8 cellular contexts compared by ENCODE assay signal in the genomic region with DNA sequence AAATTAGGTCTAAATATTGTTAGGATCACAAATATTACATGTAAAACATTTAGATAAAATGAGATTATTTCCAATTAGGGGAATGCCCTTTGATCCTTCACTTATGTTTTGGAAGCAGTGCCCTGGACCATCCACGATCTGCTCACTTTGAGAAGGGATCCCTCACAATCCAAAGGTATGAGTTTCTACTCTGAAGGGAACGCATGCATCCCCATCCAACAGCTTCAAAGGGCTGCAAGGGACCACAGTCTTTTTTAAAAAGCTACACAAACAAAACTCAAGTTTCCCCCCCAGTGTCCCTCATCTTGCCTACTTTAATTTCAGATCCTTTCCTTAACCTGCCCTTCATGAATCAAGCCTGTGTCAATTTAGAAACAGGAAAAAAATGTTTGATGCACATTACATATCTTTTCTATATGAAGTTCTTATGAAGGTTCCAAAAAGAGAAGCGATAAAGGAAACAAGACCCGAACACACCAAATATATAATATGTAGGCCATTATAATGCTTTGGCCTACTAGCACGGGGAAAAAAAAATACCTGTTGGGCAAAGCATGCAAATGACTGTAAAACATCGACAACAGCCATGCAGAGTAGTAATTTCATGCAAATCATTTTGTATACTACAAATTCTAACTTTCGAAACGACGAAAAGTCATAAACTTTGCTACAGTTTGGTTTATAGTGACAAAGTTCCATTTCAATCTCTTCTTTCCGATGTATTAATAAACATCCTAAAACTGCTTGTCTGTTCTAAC. TPM values are rescaled to one million over a fixed set of nuclear protein-coding genes. Genes with fewer than 3 reads are reported as not detected.
DNase-seq lines count a peak whose midpoint lies in the region; TF ChIP-seq lines count a peak whose summit lies in the region.

No MANE protein-coding gene starts in this region.

- H3K27ac ChIP-seq in A673 (ENCODE audit: low read depth, low read length, poor library complexity, severe bottlenecking) (peak overlapping the region; percentile 97), HL-60 (replicated peaks) (peak overlapping the region; percentile 98), brain microvascular endothelial cell (no peak overlapping the region), mucosa of rectum (ENCODE audit: low read depth in 2 of 2, low read length in 2 of 2) (peak overlapping the region in 1 of 2 donors; percentile 98)

- peak overlapping the region; percentile 84 for H3K4me3 ChIP-seq in A673 (ENCODE audit: low read depth, low read length, poor library complexity, severe bottlenecking)
- peak overlapping the region; percentile 63 for H3K4me3 ChIP-seq in HL-60 (replicated peaks; ENCODE audit: insufficient read depth, low read length)
- peak overlapping the region; percentile 98 for H3K4me3 ChIP-seq in brain microvascular endothelial cell (ENCODE audit: low read depth, low read length)
- peak overlapping the region; percentile 93 to 97 for H3K4me3 ChIP-seq in mucosa of rectum (ENCODE audit: low read length in 2 of 2)

- H3K27me3 ChIP-seq in A673 (replicated peaks; ENCODE audit: insufficient read depth, low read depth, low read length, poor library complexity) (no peaks in the 10 kb centered on the region), HL-60 (ENCODE audit: insufficient read depth, poor library complexity, severe bottlenecking) (no peaks in the 10 kb centered on the region), brain microvascular endothelial cell (replicated peaks) (no peaks in the 10 kb centered on the region), mucosa of rectum (ENCODE audit: control insufficient read depth in 2 of 2, insufficient read depth in 2 of 2, low read length in 2 of 2) (no peaks in the 10 kb centered on the region)

- peak overlapping the region; percentile 96 to 99 for H3K9ac ChIP-seq in mucosa of rectum (ENCODE audit: low read depth in 1 of 2, low read length in 2 of 2)

- CTCF ChIA-PET in A673 (lab: Charles Lee) = interaction anchor here (0.6 kb wide), 1 partner anchor 71 kb away, joined by 6 read pairs; no protein-coding TSS in a partner anchor

- intact Hi-C loops in A673 (cut with micrococcal nuclease; ENCODE audit: unreplicated experiment) = no loop called here

- DNase-seq in A673 (ENCODE audit: low spot score) = no peak
- DNase-seq in HL-60 (ENCODE audit: low read depth in 1 of 2, low spot score in 1 of 2) = no peak
- no peak for DNase-seq in brain microvascular endothelial cell
- no peak for DNase-seq in middle frontal gyrus (ENCODE audit: extremely low spot score, low spot score)
- no peak for DNase-seq in stimulated activated CD4-positive, alpha-beta T cell treated with anti-CD3 and anti-CD28 coated beads, Interleukin-2, amount 100 ng/mL, for 24 hours
- no peak for DNase-seq in KBM-7
- DNase-seq in NCI-H446 (lab: John Stamatoyannopoulos, UW) = no peak

- H3K9me3 ChIP-seq in A673 (ENCODE audit: low read depth, low read length, poor library complexity, severe bottlenecking) (no peaks in the 10 kb centered on the region), mucosa of rectum (ENCODE audit: control insufficient read depth in 2 of 2, low read length in 2 of 2) (no peaks in the 10 kb centered on the region)

- H3K4me1 ChIP-seq in A673 (ENCODE audit: insufficient read depth, low read length, poor library complexity, severe bottlenecking) (peaks cover 13% of the 10 kb centered on the region), mucosa of rectum (ENCODE audit: control insufficient read depth in 2 of 2, insufficient read depth in 2 of 2, low read length in 2 of 2) (peaks cover 10 to 14% of the 10 kb centered on the region in 2 donors)

- no TSS peak for BruUV-seq in A673 (replicated peaks; lab: Mats Ljungman, UMichigan)

- POLR2A ChIA-PET in A673 (lab: Charles Lee; ENCODE audit: low non-redundant PET) = no interaction called here

- H3K36me3 ChIP-seq in A673 (ENCODE audit: insufficient read depth, low read length, poor library complexity, severe bottlenecking) (peaks cover 13% of the 10 kb centered on the region), brain microvascular endothelial cell (replicated peaks) (no peaks in the 10 kb centered on the region), mucosa of rectum (ENCODE audit: control insufficient read depth in 2 of 2, insufficient read depth in 2 of 2, low read length in 2 of 2) (peaks cover 2 to 4% of the 10 kb centered on the region in 2 donors)

- in situ Hi-C loops in brain microvascular endothelial cell (cut with HindIII; ENCODE audit: low pct_ligation_motif_present, low sequenced_read_pairs) (no loop called here), KBM-7 (cut with MboI; ENCODE audit: low pct_unique_long_range_greater_than_20kb, low sequenced_read_pairs) (no loop called here)

- TF ChIP-seq CTCF in A673 (conservative IDR thresholded peaks at IDR 0.05; ENCODE audit: low read depth, low read length) (no peak), HL-60 (IDR thresholded peaks at IDR 0.05; ENCODE audit: insufficient read depth, low read length) (no peak), brain microvascular endothelial cell (IDR thresholded peaks at IDR 0.05; ENCODE audit: low read depth, low read length, missing control alignments) (no peak)

RNA-seq across cellular contexts. Expression of gene EIF3A, which starts 2.0 kb away (rescaled TPM):
- total RNA-seq in A673 (2021) = 169 and 181 TPM in 2 replicates

RNA-seq across cellular contexts. Expression of gene DENND10, which starts 25.3 kb away (rescaled TPM):
- 41.2 and 55.2 TPM in 2 replicates for total RNA-seq in A673 (2021)

RNA-seq across cellular contexts. Expression of gene NANOS1, which starts 49.1 kb away (rescaled TPM):
- 0.67 and 0.70 TPM in 2 replicates for total RNA-seq in A673 (2021)
